ENCODE assay signal across 8 cellular contexts in genomic region chr14:31456841-31457664, GRCh38. TPM values are rescaled to one million over a fixed set of nuclear protein-coding genes. Genes with fewer than 3 reads are reported as not detected.
DNase-seq lines count a peak whose midpoint lies in the region; ATAC-seq, FAIRE-seq and TF ChIP-seq lines count a peak whose summit lies in the region.

DTD2 (minus strand) TSS chr14:31457506; CDS start chr14:31457393, 113 bp downstream.

- H2AFZ ChIP-seq in OCI-LY1 (ENCODE audit: low read length): peak within 1 kb of the TSS; percentile 96

- peak within 1 kb of the TSS; percentile 86 for H3K27ac Mint-ChIP-seq in endothelial cell (ENCODE audit: unreplicated experiment)

- no peaks in the 10 kb centered on the region for H3K36me3 Mint-ChIP-seq in endothelial cell (ENCODE audit: low read depth, unreplicated experiment)

- no peaks in the 10 kb centered on the region for H3K27me3 ChIP-seq in OCI-LY1 (ENCODE audit: insufficient read depth, low read length)

- no peaks in the 10 kb centered on the region for H3K9me3 Mint-ChIP-seq in endothelial cell (ENCODE audit: unreplicated experiment)

- H3K4me3 ChIP-seq in OCI-LY1 (ENCODE audit: low read depth, low read length, poor library complexity, severe bottlenecking): peak within 1 kb of the TSS; percentile 72

- FAIRE-seq in D721Med (lab: Jason Lieb, UNC): no peak

- H3K4me1 ChIP-seq in OCI-LY1 (ENCODE audit: insufficient read depth, low read length, severe bottlenecking): peaks cover 42% of the 10 kb centered on the region

- peak; percentile 97 for ATAC-seq in GM21515 (IDR thresholded peaks at IDR 0.05; ENCODE audit: unreplicated experiment)

- 0 out of 2 replicates have a peak, but pooled peaks cover 3% of the 10 kb centered on the region for H3F3A ChIP-seq in OCI-LY1 (ENCODE audit: insufficient read depth, low read length)

- no peaks in the 10 kb centered on the region for H4K20me1 ChIP-seq in OCI-LY1 (ENCODE audit: insufficient read depth, low read length)

- TF ChIP-seq CTCF in D721Med (IDR thresholded peaks at IDR 0.05; ENCODE audit: insufficient read depth, missing control alignments) (peak; percentile 8), OCI-LY1 (IDR thresholded peaks at IDR 0.05; ENCODE audit: low read length) (peak; percentile 25; the same call in 1 of the 2 replicates), endothelial cell (IDR thresholded peaks at IDR 0.05; ENCODE audit: unreplicated experiment) (no peak)

- H3K9ac ChIP-seq in OCI-LY1 (ENCODE audit: low read length): peak within 1 kb of the TSS; percentile 81

- H3K9me3 ChIP-seq in OCI-LY1 (ENCODE audit: low read length): no peaks in the 10 kb centered on the region

- H3K9me2 ChIP-seq in OCI-LY1 (ENCODE audit: low read depth, low read length): no peaks in the 10 kb centered on the region

- H3K79me2 ChIP-seq in OCI-LY1 (ENCODE audit: insufficient read depth, low read length): peaks cover 16% of the 10 kb centered on the region

- peak within 1 kb of the TSS; percentile 66 for H3K4me2 ChIP-seq in OCI-LY1 (ENCODE audit: low read length)

- H3K27ac ChIP-seq in OCI-LY1 (ENCODE audit: low read depth, low read length, poor library complexity, severe bottlenecking): peak within 1 kb of the TSS; percentile 60

- DNase-seq in D721Med (ENCODE audit: insufficient read length, low spot score): peak; percentile 49
- DNase-seq in HuH-7 (ENCODE audit: low spot score): peak; percentile 99
- peak; percentile 90 for DNase-seq in activated T-cell treated with anti-CD3 and anti-CD28 coated beads for 1 hour (ENCODE audit: low read depth)
- peak; percentile 92 for DNase-seq in endothelial cell (ENCODE audit: low spot score)
- peak; percentile 99 for DNase-seq in middle frontal gyrus (ENCODE audit: extremely low spot score, low spot score)
- peak; percentile 82 to 85 for DNase-seq in stimulated activated CD8-positive, alpha-beta memory T cell treated with anti-CD3 and anti-CD28 coated beads, Interleukin-2, amount 100 ng/mL, for 48 hours (ENCODE audit: low read depth in 2 of 2)

- H3K4me1 Mint-ChIP-seq in endothelial cell (ENCODE audit: unreplicated experiment): peaks cover 10% of the 10 kb centered on the region

- peak within 1 kb of the TSS; percentile 94 for H3K4me3 Mint-ChIP-seq in endothelial cell (ENCODE audit: unreplicated experiment)

- peaks cover 11% of the 10 kb centered on the region; the same call in 1 of the 2 replicates for H3K36me3 ChIP-seq in OCI-LY1 (ENCODE audit: insufficient read depth, low read length)

- no peaks in the 10 kb centered on the region for H3K27me3 Mint-ChIP-seq in endothelial cell (ENCODE audit: unreplicated experiment)

RNA-seq across cellular contexts. Expression of gene DTD2, which starts in this region (rescaled TPM):
- 5.1 TPM for total RNA-seq in endothelial cell (ENCODE audit: unreplicated experiment)

Comparison
In these comparisons a context has a peak if more than half of its experiments do, and no peak if none do; other contexts are left out.
1. Peak in every context shown above with its lines: DNase-seq, ATAC-seq, H3K4me3 ChIP-seq and H3K27ac ChIP-seq.
2. DNase-seq: peak in every context shown above with its lines; median percentile 99 in HuH-7; 99 in middle frontal gyrus; 92 in endothelial cell; 90 in activated T-cell treated with anti-CD3 and anti-CD28 coated beads for 1 hour; 84 in stimulated activated CD8-positive, alpha-beta memory T cell treated with anti-CD3 and anti-CD28 coated beads, Interleukin-2, amount 100 ng/mL, for 48 hours; 49 in D721Med.